Comparison of ENCODE assay signal across 8 cellular contexts in the genomic region with DNA sequence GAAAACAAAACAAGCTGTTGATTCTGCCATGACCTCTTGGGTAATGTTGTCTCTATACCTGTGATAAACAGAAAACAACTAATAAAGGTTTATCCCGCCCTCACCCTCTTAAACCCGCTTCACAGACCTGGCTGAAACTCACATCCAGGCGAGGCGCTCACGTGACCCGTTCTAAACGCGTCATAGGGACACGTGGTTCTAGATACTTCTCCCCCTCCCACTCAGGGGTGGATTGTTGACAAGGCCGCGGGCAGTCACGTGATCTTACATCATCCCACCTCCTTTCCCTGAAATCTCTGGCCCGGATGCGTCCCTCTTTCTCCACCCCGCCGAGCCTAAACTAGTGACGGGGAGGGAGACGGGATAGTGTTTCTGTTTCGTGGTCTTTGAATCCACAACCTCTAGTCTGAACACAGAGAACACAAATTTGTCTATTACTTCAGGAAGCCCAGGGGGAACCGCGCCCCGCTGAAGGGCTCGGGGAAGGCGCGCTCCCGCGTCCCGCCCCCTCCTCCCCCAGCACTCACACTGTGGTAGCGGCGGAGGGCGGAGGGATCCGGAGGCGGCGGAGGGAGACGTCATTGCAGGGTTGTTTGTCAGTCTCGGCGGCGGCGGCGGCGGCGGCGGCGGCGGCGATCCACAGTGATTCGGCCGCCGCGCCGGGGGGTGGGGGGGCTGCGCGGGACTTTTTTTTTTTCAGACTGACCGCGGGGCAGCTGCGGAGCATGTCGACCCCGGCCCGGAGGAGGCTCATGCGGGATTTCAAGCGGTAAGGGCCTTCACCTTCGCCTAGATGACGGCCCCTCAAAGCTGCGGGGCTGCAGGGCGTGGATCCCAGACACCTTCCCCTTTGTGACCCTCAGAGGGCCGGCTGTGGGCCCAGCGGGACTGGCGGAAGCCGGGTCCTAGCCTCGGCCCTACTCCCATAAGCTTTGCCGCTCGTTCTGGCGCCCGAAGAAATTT. TPM values are rescaled to one million over a fixed set of nuclear protein-coding genes. Genes with fewer than 3 reads are reported as not detected.
DNase-seq lines count a peak whose midpoint lies in the region; ATAC-seq and TF ChIP-seq lines count a peak whose summit lies in the region.

A gene (plus strand): TSS at position 699 of the 963 bp plus-strand sequence. CDS start 27 bp downstream, at position 726.

- H3K79me2 ChIP-seq in SU-DHL-6 (ENCODE audit: insufficient read depth, low read length) (peaks cover 56% of the 10 kb centered on the region), osteoblast (ENCODE audit: insufficient read depth, low read length) (peaks cover 67% of the 10 kb centered on the region)

- peaks cover 24% of the 10 kb centered on the region for H3K4me1 ChIP-seq in osteoblast (ENCODE audit: insufficient read depth, low read length)
- peaks cover 21 to 37% of the 10 kb centered on the region in 2 donors for H3K4me1 ChIP-seq in thoracic aorta (ENCODE audit: control insufficient read depth in 1 of 2, low read depth in 2 of 2)

- H3K36me3 ChIP-seq in SU-DHL-6 (ENCODE audit: low read length) (0 out of 2 replicates have a peak, but pooled peaks cover 3% of the 10 kb centered on the region), osteoblast (ENCODE audit: insufficient read depth, low read length) (peaks cover 11% of the 10 kb centered on the region), thoracic aorta (no peaks in the 10 kb centered on the region)

- peak within 1 kb of the TSS; percentile 99 for H3K27ac Mint-ChIP-seq in activated naive CD8-positive, alpha-beta T cell treated with anti-CD3 and anti-CD28 coated beads, Interleukin-2, amount 10 ng/mL, durations not matched to agents 7 days and 5 days
- peak within 1 kb of the TSS; percentile 99 for H3K27ac Mint-ChIP-seq in glutamatergic neuron (ENCODE audit: unreplicated experiment)

- H3K27me3 Mint-ChIP-seq in activated naive CD8-positive, alpha-beta T cell treated with anti-CD3 and anti-CD28 coated beads, Interleukin-2, amount 10 ng/mL, durations not matched to agents 7 days and 5 days: no peaks in the 10 kb centered on the region
- peaks cover 13% of the 10 kb centered on the region for H3K27me3 Mint-ChIP-seq in glutamatergic neuron (ENCODE audit: unreplicated experiment)

- ATAC-seq in HG02678 (IDR thresholded peaks at IDR 0.05; ENCODE audit: unreplicated experiment) (peak; percentile 69), thoracic aorta (ENCODE audit: insufficient number of reproducible peaks, low FRiP score, low read depth) (peak; percentile 98)
- ATAC-seq in activated naive CD8-positive, alpha-beta T cell treated with anti-CD3 and anti-CD28 coated beads, Interleukin-2, amount 10 ng/mL, durations not matched to agents 7 days and 5 days (ENCODE audit: low read depth): peak; percentile 75

- H3K4me3 ChIP-seq in SU-DHL-6 (ENCODE audit: insufficient read depth, low read length, poor library complexity, severe bottlenecking) (peak within 1 kb of the TSS; percentile 94), osteoblast (ENCODE audit: insufficient read depth, low read length) (peak within 1 kb of the TSS; percentile 99), thoracic aorta (peak within 1 kb of the TSS; percentile 96)

- H4K20me1 ChIP-seq in SU-DHL-6 (ENCODE audit: low read depth, low read length): peaks cover 4% of the 10 kb centered on the region; the same call in 1 of the 2 replicates
- peaks cover 29% of the 10 kb centered on the region for H4K20me1 ChIP-seq in osteoblast (ENCODE audit: insufficient read depth, low read length)

- H3K4me3 Mint-ChIP-seq in activated naive CD8-positive, alpha-beta T cell treated with anti-CD3 and anti-CD28 coated beads, Interleukin-2, amount 10 ng/mL, durations not matched to agents 7 days and 5 days: peak within 1 kb of the TSS; percentile 91
- peak within 1 kb of the TSS; percentile 95 for H3K4me3 Mint-ChIP-seq in glutamatergic neuron (ENCODE audit: unreplicated experiment)

- H3K27me3 ChIP-seq in SU-DHL-6 (ENCODE audit: low read length) (no peaks in the 10 kb centered on the region), osteoblast (ENCODE audit: insufficient read depth, low read length) (no peaks in the 10 kb centered on the region), thoracic aorta (replicated peaks; ENCODE audit: insufficient read depth) (no peaks in the 10 kb centered on the region)

- H3K4me1 Mint-ChIP-seq in activated naive CD8-positive, alpha-beta T cell treated with anti-CD3 and anti-CD28 coated beads, Interleukin-2, amount 10 ng/mL, durations not matched to agents 7 days and 5 days: peaks cover 34% of the 10 kb centered on the region
- H3K4me1 Mint-ChIP-seq in glutamatergic neuron (ENCODE audit: low read depth, unreplicated experiment): peaks cover 6% of the 10 kb centered on the region

- H2AFZ ChIP-seq in SU-DHL-6 (ENCODE audit: low read depth, low read length, severe bottlenecking): peak within 1 kb of the TSS; percentile 99
- peak within 1 kb of the TSS; percentile 99 for H2AFZ ChIP-seq in osteoblast (ENCODE audit: low read length)

- no peaks in the 10 kb centered on the region for H3K9me3 ChIP-seq in SU-DHL-6 (ENCODE audit: insufficient read depth, low read length)
- no peaks in the 10 kb centered on the region for H3K9me3 ChIP-seq in osteoblast (ENCODE audit: low read depth, low read length)
- H3K9me3 ChIP-seq in thoracic aorta: no peaks in the 10 kb centered on the region

- POLR2A ChIA-PET in activated naive CD8-positive, alpha-beta T cell treated with anti-CD3 and anti-CD28 coated beads, Interleukin-2, amount 10 ng/mL, durations not matched to agents 7 days and 5 days (lab: Charles Lee): interaction anchor here (0.6 to 4.8 kb wide), 21 partner anchors 9 to 1409 kb away, joined by 3 to 46 read pairs (median 4); a partner anchor contains a TSS

- peaks cover 21% of the 10 kb centered on the region for H3K36me3 Mint-ChIP-seq in activated naive CD8-positive, alpha-beta T cell treated with anti-CD3 and anti-CD28 coated beads, Interleukin-2, amount 10 ng/mL, durations not matched to agents 7 days and 5 days
- no peaks in the 10 kb centered on the region for H3K36me3 Mint-ChIP-seq in glutamatergic neuron (ENCODE audit: unreplicated experiment)

- peak; percentile 89 for DNase-seq in NCI-H128 (lab: John Stamatoyannopoulos, UW; ENCODE audit: unreplicated experiment)
- DNase-seq in activated naive CD8-positive, alpha-beta T cell treated with anti-CD3 and anti-CD28 coated beads, Interleukin-2, amount 10 ng/mL, durations not matched to agents 7 days and 5 days: peak; percentile 97
- DNase-seq in glutamatergic neuron: peak; percentile 98
- peak; percentile 97 for DNase-seq in osteoblast (ENCODE audit: insufficient read length, low spot score, missing footprints)
- peak; percentile 99 for DNase-seq in thoracic aorta (ENCODE audit: low spot score)

- peaks cover 2% of the 10 kb centered on the region for H3K9me3 Mint-ChIP-seq in activated naive CD8-positive, alpha-beta T cell treated with anti-CD3 and anti-CD28 coated beads, Interleukin-2, amount 10 ng/mL, durations not matched to agents 7 days and 5 days
- peaks cover 23% of the 10 kb centered on the region for H3K9me3 Mint-ChIP-seq in glutamatergic neuron (ENCODE audit: unreplicated experiment)

- TF ChIP-seq POLR2A in GM10847 (IDR thresholded peaks at IDR 0.05; ENCODE audit: extremely low read depth, insufficient read length): peak; percentile 38

- peak within 1 kb of the TSS; percentile 100 for H3K9ac ChIP-seq in SU-DHL-6 (ENCODE audit: low read length)

- peak within 1 kb of the TSS; percentile 98 for H3K4me2 ChIP-seq in SU-DHL-6 (ENCODE audit: low read depth, low read length, poor library complexity, severe bottlenecking)
- peak within 1 kb of the TSS; percentile 83 for H3K4me2 ChIP-seq in osteoblast (ENCODE audit: insufficient read depth, low read length)

- TF ChIP-seq CTCF in SU-DHL-6 (IDR thresholded peaks at IDR 0.05; ENCODE audit: insufficient read depth, low read length, poor library complexity, severe bottlenecking) (no peak), glutamatergic neuron (IDR thresholded peaks at IDR 0.05; ENCODE audit: partially characterized antibody, unreplicated experiment) (no peak), osteoblast (IDR thresholded peaks at IDR 0.05; ENCODE audit: extremely low read depth, low read depth, low read length) (no peak), thoracic aorta (IDR thresholded peaks at IDR 0.05) (no peak)

- H3F3A ChIP-seq in SU-DHL-6 (ENCODE audit: insufficient read depth): peaks cover 7% of the 10 kb centered on the region; the same call in 1 of the 2 replicates

- H3K9me2 ChIP-seq in SU-DHL-6 (replicated peaks; ENCODE audit: insufficient read depth, low read length): no peaks in the 10 kb centered on the region

- H3K27ac ChIP-seq in SU-DHL-6 (ENCODE audit: low read depth, low read length): peak within 1 kb of the TSS; percentile 82
- peak within 1 kb of the TSS; percentile 93 for H3K27ac ChIP-seq in osteoblast (ENCODE audit: low read depth, low read length)
- H3K27ac ChIP-seq in thoracic aorta: peak within 1 kb of the TSS; percentile 98 to 99

RNA-seq across cellular contexts. Expression of the gene that starts here (rescaled TPM):
- 100 to 1,000 TPM in 1 of 2 experiments, 10 to 100 TPM in 1; 98.5 to 101 TPM for total RNA-seq in activated naive CD8-positive, alpha-beta T cell treated with anti-CD3 and anti-CD28 coated beads, Interleukin-2, amount 10 ng/mL, durations not matched to agents 7 days and 5 days
- total RNA-seq in glutamatergic neuron (ENCODE audit: unreplicated experiment): 67.3 TPM
- total RNA-seq in osteoblast: 34.2 and 73.5 TPM in 2 replicates
- 10 to 100 TPM; 21.1 to 82.1 TPM for total RNA-seq in thoracic aorta

Comparison
In these comparisons a context has a peak if more than half of its experiments do, and no peak if none do; other contexts are left out.
1. Peak in every context shown above with its lines: DNase-seq, ATAC-seq, H3K4me3 ChIP-seq and H3K27ac ChIP-seq.